In the genomic region with DNA sequence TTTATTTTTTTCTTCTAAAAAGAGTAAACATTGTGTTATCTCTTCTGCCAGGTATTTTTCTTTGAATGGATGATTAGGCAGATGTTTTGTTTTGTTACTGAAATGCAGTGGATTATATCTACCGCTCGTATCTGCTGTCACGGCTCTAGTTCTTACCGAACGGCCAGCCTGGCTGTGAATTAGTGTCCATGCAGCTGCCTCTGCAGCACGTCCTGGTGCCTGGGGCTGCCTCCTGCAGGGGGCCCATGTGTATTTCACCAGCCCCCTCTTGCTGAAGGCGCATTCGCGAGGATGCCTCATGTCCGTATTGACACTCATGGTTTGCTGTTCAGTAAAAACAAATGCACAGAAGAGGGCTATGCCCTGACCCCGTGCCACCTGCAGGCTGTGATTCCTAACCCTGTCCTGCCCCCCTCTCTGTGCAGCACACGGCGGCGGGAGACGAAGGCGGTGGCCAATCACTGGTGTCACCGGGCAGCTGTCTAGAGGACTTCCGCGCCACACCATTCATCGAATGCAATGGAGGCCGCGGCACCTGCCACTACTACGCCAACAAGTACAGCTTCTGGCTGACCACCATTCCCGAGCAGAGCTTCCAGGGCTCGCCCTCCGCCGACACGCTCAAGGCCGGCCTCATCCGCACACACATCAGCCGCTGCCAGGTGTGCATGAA, we compare ENCODE assay signal across 19 cellular contexts. TPM values are rescaled to one million over a fixed set of nuclear protein-coding genes. Genes with fewer than 3 reads are reported as not detected.
A peak's percentile ranks its signal among the peaks of the same experiment; 100 is the strongest.
DNase-seq lines count a peak whose midpoint lies in the region; FAIRE-seq and TF ChIP-seq lines count a peak whose summit lies in the region.
"Had no signal": no experiment of that assay in that cellular context is flagged by ENCODE, and none has a peak within 500 bp of the region (broad histone marks: within the 10 kb centered on the region; RNA-seq: fewer than 3 reads in every experiment).

No MANE protein-coding gene starts in this region.

- no peak for FAIRE-seq in D721Med (lab: Jason Lieb, UNC)

- no peak overlapping the region for H3K4me3 ChIP-seq in brain microvascular endothelial cell (ENCODE audit: low read depth, low read length)

- no peaks in the 10 kb centered on the region for H3K27me3 Mint-ChIP-seq in osteocyte (ENCODE audit: unreplicated experiment)

- DNase-seq in NCI-H2029 (lab: John Stamatoyannopoulos, UW) (peak; percentile 32), NCI-H2029 treated with DMSO at 0.1 percent for 48 hours (lab: John Stamatoyannopoulos, UW) (no peak), ELF-1 (ENCODE audit: low read depth, low spot score) (peak; percentile 49), brain microvascular endothelial cell (no peak), osteocyte (ENCODE audit: extremely low spot score, unreplicated experiment) (no peak), D721Med (ENCODE audit: insufficient read length, low spot score) (no peak), T-helper 9 cell (no peak), GM20000 (ENCODE audit: low spot score) (no peak)
- DNase-seq: CD8-positive, alpha-beta T cell; H9; IMR-90; NCI-H1436; NCI-H2081 treated with DMSO at 0.1 percent for 48 hours; NCI-H2227 treated with DMSO at 0.1 percent for 48 hours; NCI-H510A treated with DMSO at 0.1 percent for 48 hours; PC-3; RPMI8226; SHP77 treated with DMSO at 0.1 percent for 48 hours; SK-N-SH had no signal

- no peaks in the 10 kb centered on the region for H3K27me3 ChIP-seq in brain microvascular endothelial cell (replicated peaks)

- H3K36me3 Mint-ChIP-seq in osteocyte (ENCODE audit: unreplicated experiment): peaks cover 59% of the 10 kb centered on the region
- H3K36me3 Mint-ChIP-seq: CD8-positive, alpha-beta T cell had no signal

- H3K36me3 ChIP-seq in brain microvascular endothelial cell (replicated peaks): peaks cover 86% of the 10 kb centered on the region

- in situ Hi-C loops in brain microvascular endothelial cell (cut with HindIII; ENCODE audit: low pct_ligation_motif_present, low sequenced_read_pairs): no loop called here

- peak overlapping the region; percentile 11 for H3K27ac Mint-ChIP-seq in osteocyte (ENCODE audit: unreplicated experiment)
- H3K27ac Mint-ChIP-seq: CD8-positive, alpha-beta T cell had no signal

- H3K4me1 Mint-ChIP-seq in osteocyte (ENCODE audit: unreplicated experiment): peaks cover 24% of the 10 kb centered on the region

- peak; percentile 14 for TF ChIP-seq CTCF in brain microvascular endothelial cell (IDR thresholded peaks at IDR 0.05; ENCODE audit: low read depth, low read length, missing control alignments)
- TF ChIP-seq CTCF in osteocyte (IDR thresholded peaks at IDR 0.05): no peak
- TF ChIP-seq CTCF in D721Med (IDR thresholded peaks at IDR 0.05; ENCODE audit: insufficient read depth, missing control alignments): no peak
- no peak for TF ChIP-seq CTCF in GM20000 (IDR thresholded peaks at IDR 0.05; ENCODE audit: extremely low read depth, missing control alignments)

- no peaks in the 10 kb centered on the region for H3K9me3 Mint-ChIP-seq in osteocyte (ENCODE audit: unreplicated experiment)
- H3K9me3 Mint-ChIP-seq: CD8-positive, alpha-beta T cell; H9 had no signal

- H3K4me3 Mint-ChIP-seq in osteocyte (ENCODE audit: unreplicated experiment): no peak overlapping the region
- H3K4me3 Mint-ChIP-seq: CD8-positive, alpha-beta T cell; H9 had no signal

- no peak overlapping the region for H3K27ac ChIP-seq in brain microvascular endothelial cell

RNA-seq across cellular contexts. Expression of a gene that starts 49.9 kb away (rescaled TPM):
- total RNA-seq in osteocyte: 10.0 and 11.7 TPM in 2 replicates

Comparison
In these comparisons a context has a peak if more than half of its experiments do, and no peak if none do; other contexts are left out.
1. DNase-seq: peak in NCI-H2029 (single experiment) and ELF-1 (single experiment); none in NCI-H2029 treated with DMSO at 0.1 percent for 48 hours (single experiment), brain microvascular endothelial cell (single experiment), osteocyte (single experiment), D721Med (single experiment), T-helper 9 cell (single experiment) and GM20000 (single experiment).